ENCODE assay signal across 1 cellular context in the genomic region with DNA sequence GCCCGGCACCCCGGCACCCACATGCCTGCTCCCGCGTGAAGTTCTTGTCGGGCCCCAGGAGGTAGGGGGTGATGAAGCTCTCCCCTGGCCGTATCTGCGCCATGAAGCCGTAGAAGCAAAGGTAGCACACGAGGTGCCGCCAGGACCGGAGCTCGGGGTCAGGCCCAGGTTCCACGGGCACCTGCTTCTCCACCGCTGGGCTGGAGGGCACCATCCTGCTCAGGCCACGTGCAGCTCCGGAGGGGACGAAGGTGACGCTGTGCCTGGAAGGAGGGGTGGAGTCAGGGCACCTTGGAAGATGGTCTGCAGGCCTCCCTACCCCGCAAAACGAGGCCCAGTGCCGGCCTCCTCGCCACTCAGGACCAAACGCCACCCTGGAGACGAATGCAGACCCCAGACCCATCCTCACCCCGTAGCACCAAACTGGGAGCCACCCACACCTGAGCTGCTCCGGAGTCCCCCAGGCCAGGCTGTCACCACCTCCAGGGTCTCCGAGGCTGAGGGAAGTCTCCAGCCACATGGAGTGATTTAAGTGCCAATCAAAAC.
TF ChIP-seq lines count a peak whose summit lies in the region.

No MANE protein-coding gene starts in this region.

TF ChIP-seq in K562, 482 proteins besides CTCF, POLR2A, EP300 and RAD21 (continued from another document):
- TF ChIP-seq, protein P1, sequence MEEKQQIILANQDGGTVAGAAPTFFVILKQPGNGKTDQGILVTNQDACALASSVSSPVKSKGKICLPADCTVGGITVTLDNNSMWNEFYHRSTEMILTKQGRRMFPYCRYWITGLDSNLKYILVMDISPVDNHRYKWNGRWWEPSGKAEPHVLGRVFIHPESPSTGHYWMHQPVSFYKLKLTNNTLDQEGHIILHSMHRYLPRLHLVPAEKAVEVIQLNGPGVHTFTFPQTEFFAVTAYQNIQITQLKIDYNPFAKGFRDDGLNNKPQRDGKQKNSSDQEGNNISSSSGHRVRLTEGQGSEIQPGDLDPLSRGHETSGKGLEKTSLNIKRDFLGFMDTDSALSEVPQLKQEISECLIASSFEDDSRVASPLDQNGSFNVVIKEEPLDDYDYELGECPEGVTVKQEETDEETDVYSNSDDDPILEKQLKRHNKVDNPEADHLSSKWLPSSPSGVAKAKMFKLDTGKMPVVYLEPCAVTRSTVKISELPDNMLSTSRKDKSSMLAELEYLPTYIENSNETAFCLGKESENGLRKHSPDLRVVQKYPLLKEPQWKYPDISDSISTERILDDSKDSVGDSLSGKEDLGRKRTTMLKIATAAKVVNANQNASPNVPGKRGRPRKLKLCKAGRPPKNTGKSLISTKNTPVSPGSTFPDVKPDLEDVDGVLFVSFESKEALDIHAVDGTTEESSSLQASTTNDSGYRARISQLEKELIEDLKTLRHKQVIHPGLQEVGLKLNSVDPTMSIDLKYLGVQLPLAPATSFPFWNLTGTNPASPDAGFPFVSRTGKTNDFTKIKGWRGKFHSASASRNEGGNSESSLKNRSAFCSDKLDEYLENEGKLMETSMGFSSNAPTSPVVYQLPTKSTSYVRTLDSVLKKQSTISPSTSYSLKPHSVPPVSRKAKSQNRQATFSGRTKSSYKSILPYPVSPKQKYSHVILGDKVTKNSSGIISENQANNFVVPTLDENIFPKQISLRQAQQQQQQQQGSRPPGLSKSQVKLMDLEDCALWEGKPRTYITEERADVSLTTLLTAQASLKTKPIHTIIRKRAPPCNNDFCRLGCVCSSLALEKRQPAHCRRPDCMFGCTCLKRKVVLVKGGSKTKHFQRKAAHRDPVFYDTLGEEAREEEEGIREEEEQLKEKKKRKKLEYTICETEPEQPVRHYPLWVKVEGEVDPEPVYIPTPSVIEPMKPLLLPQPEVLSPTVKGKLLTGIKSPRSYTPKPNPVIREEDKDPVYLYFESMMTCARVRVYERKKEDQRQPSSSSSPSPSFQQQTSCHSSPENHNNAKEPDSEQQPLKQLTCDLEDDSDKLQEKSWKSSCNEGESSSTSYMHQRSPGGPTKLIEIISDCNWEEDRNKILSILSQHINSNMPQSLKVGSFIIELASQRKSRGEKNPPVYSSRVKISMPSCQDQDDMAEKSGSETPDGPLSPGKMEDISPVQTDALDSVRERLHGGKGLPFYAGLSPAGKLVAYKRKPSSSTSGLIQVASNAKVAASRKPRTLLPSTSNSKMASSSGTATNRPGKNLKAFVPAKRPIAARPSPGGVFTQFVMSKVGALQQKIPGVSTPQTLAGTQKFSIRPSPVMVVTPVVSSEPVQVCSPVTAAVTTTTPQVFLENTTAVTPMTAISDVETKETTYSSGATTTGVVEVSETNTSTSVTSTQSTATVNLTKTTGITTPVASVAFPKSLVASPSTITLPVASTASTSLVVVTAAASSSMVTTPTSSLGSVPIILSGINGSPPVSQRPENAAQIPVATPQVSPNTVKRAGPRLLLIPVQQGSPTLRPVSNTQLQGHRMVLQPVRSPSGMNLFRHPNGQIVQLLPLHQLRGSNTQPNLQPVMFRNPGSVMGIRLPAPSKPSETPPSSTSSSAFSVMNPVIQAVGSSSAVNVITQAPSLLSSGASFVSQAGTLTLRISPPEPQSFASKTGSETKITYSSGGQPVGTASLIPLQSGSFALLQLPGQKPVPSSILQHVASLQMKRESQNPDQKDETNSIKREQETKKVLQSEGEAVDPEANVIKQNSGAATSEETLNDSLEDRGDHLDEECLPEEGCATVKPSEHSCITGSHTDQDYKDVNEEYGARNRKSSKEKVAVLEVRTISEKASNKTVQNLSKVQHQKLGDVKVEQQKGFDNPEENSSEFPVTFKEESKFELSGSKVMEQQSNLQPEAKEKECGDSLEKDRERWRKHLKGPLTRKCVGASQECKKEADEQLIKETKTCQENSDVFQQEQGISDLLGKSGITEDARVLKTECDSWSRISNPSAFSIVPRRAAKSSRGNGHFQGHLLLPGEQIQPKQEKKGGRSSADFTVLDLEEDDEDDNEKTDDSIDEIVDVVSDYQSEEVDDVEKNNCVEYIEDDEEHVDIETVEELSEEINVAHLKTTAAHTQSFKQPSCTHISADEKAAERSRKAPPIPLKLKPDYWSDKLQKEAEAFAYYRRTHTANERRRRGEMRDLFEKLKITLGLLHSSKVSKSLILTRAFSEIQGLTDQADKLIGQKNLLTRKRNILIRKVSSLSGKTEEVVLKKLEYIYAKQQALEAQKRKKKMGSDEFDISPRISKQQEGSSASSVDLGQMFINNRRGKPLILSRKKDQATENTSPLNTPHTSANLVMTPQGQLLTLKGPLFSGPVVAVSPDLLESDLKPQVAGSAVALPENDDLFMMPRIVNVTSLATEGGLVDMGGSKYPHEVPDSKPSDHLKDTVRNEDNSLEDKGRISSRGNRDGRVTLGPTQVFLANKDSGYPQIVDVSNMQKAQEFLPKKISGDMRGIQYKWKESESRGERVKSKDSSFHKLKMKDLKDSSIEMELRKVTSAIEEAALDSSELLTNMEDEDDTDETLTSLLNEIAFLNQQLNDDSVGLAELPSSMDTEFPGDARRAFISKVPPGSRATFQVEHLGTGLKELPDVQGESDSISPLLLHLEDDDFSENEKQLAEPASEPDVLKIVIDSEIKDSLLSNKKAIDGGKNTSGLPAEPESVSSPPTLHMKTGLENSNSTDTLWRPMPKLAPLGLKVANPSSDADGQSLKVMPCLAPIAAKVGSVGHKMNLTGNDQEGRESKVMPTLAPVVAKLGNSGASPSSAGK (IDR thresholded peaks at IDR 0.05) = no peak
- TF ChIP-seq ETV5 (CRISPR knock-in tag; IDR thresholded peaks at IDR 0.05; ENCODE audit: low read depth) = no peak
- TF ChIP-seq SAFB2 (IDR thresholded peaks at IDR 0.05; ENCODE audit: borderline replicate concordance, low read depth, low read length, severe bottlenecking) = no peak
- TF ChIP-seq ZNF174 (CRISPR knock-in tag; IDR thresholded peaks at IDR 0.05) = no peak
- peak; percentile 13; the same call in 1 of the 2 replicates for TF ChIP-seq POLR2G (IDR thresholded peaks at IDR 0.05; ENCODE audit: low read depth, low read length)
- no peak for TF ChIP-seq MCM3 (IDR thresholded peaks at IDR 0.05)
- no peak for TF ChIP-seq ETV6 (IDR thresholded peaks at IDR 0.05; ENCODE audit: borderline replicate concordance in 1 of 2, low read depth in 2 of 2, low read length in 1 of 2)
- no peak for TF ChIP-seq ETV6 (CRISPR knock-in tag; IDR thresholded peaks at IDR 0.05; ENCODE audit: borderline replicate concordance)
- TF ChIP-seq, protein P2, sequence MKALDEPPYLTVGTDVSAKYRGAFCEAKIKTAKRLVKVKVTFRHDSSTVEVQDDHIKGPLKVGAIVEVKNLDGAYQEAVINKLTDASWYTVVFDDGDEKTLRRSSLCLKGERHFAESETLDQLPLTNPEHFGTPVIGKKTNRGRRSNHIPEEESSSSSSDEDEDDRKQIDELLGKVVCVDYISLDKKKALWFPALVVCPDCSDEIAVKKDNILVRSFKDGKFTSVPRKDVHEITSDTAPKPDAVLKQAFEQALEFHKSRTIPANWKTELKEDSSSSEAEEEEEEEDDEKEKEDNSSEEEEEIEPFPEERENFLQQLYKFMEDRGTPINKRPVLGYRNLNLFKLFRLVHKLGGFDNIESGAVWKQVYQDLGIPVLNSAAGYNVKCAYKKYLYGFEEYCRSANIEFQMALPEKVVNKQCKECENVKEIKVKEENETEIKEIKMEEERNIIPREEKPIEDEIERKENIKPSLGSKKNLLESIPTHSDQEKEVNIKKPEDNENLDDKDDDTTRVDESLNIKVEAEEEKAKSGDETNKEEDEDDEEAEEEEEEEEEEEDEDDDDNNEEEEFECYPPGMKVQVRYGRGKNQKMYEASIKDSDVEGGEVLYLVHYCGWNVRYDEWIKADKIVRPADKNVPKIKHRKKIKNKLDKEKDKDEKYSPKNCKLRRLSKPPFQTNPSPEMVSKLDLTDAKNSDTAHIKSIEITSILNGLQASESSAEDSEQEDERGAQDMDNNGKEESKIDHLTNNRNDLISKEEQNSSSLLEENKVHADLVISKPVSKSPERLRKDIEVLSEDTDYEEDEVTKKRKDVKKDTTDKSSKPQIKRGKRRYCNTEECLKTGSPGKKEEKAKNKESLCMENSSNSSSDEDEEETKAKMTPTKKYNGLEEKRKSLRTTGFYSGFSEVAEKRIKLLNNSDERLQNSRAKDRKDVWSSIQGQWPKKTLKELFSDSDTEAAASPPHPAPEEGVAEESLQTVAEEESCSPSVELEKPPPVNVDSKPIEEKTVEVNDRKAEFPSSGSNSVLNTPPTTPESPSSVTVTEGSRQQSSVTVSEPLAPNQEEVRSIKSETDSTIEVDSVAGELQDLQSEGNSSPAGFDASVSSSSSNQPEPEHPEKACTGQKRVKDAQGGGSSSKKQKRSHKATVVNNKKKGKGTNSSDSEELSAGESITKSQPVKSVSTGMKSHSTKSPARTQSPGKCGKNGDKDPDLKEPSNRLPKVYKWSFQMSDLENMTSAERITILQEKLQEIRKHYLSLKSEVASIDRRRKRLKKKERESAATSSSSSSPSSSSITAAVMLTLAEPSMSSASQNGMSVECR (CRISPR knock-in tag; IDR thresholded peaks at IDR 0.05) = no peak
- TF ChIP-seq NR2C1 (IDR thresholded peaks at IDR 0.05) = no peak
- no peak for TF ChIP-seq NR2C1 (tag; IDR thresholded peaks at IDR 0.05)
- TF ChIP-seq DPF2 (IDR thresholded peaks at IDR 0.05) = no peak
- no peak for TF ChIP-seq SMAD1 (IDR thresholded peaks at IDR 0.05; ENCODE audit: low read depth, low read length, partially characterized antibody)
- TF ChIP-seq GABPB2 (CRISPR knock-in tag; conservative IDR thresholded peaks at IDR 0.05) = no peak
- TF ChIP-seq, protein P3, sequence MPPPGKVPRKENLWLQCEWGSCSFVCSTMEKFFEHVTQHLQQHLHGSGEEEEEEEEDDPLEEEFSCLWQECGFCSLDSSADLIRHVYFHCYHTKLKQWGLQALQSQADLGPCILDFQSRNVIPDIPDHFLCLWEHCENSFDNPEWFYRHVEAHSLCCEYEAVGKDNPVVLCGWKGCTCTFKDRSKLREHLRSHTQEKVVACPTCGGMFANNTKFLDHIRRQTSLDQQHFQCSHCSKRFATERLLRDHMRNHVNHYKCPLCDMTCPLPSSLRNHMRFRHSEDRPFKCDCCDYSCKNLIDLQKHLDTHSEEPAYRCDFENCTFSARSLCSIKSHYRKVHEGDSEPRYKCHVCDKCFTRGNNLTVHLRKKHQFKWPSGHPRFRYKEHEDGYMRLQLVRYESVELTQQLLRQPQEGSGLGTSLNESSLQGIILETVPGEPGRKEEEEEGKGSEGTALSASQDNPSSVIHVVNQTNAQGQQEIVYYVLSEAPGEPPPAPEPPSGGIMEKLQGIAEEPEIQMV (tag; conservative IDR thresholded peaks at IDR 0.05; ENCODE audit: low read depth) = no peak
- no peak for TF ChIP-seq CREB1 (IDR thresholded peaks at IDR 0.05)
- no peak for TF ChIP-seq CREB1 (CRISPR knock-in tag; IDR thresholded peaks at IDR 0.05)
